1 cellular context compared by ENCODE assay signal in the genomic region with DNA sequence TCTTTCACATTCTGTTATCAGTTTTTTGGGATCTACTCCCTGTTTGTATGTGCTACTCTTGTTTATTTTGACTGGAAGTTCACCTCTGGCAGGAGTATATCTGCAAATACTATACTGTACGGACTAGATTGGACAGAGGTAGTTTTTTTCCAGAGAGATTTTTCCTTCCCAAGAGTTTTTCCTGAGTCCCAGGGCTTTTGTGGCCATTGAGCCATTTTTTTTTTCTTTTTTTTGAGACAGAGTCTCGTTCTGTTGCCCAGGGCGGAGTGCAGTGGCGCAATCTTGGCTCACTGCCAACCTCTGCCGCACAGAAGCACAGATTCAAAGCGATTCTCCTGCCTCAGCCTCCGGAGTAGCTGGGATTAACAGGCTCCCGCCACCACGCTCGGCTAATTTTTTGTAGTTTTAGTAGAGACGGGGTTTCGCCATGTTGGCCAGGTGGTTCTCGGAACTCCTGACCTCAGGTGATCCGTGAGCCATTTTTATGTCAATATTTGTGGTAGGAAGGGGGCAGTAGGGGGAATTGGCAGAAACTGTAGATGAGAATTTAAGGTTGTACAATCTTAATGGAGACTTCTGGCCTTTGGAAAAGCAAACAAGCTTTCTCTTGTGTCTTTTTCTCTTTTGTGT.
A peak's percentile ranks its signal among the peaks of the same experiment; 100 is the strongest.
TF ChIP-seq lines count a peak whose summit lies in the region.

No MANE protein-coding gene starts in this region.

TF ChIP-seq in HepG2, 621 proteins besides CTCF, POLR2A, EP300 and RAD21 (continued from another document and continues in another):
- no peak for TF ChIP-seq ZNF407 (CRISPR knock-in tag; IDR thresholded peaks at IDR 0.05; ENCODE audit: not compliant biosample characterization)
- no peak for TF ChIP-seq ATF7-NPFF (CRISPR knock-in tag; IDR thresholded peaks at IDR 0.05; ENCODE audit: low read depth)
- no peak for TF ChIP-seq ZNF781 (CRISPR knock-in tag; IDR thresholded peaks at IDR 0.05; ENCODE audit: borderline replicate concordance, not compliant biosample characterization)
- TF ChIP-seq SSRP1 (CRISPR knock-in tag; IDR thresholded peaks at IDR 0.05), result no peak
- TF ChIP-seq CENPBD1 (CRISPR knock-in tag; IDR thresholded peaks at IDR 0.05; ENCODE audit: borderline replicate concordance, low read depth), result no peak
- TF ChIP-seq ZNF800 (CRISPR knock-in tag; IDR thresholded peaks at IDR 0.05), result 0 out of 2 replicates have a peak, but pooled peaks have one; percentile 47
- TF ChIP-seq TEAD2 (CRISPR knock-in tag; IDR thresholded peaks at IDR 0.05), result no peak
- TF ChIP-seq NR2F2 (IDR thresholded peaks at IDR 0.05; ENCODE audit: borderline replicate concordance, low read depth), result peak; percentile 78
- TF ChIP-seq, protein P1, sequence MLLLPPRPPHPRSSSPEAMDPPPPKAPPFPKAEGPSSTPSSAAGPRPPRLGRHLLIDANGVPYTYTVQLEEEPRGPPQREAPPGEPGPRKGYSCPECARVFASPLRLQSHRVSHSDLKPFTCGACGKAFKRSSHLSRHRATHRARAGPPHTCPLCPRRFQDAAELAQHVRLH (CRISPR knock-in tag; IDR thresholded peaks at IDR 0.05; ENCODE audit: borderline replicate concordance, low read depth), result peak; percentile 54; the same call in 1 of the 2 replicates
- no peak for TF ChIP-seq TOPORS (CRISPR knock-in tag; IDR thresholded peaks at IDR 0.05)
- TF ChIP-seq ZNF276 (CRISPR knock-in tag; IDR thresholded peaks at IDR 0.05; ENCODE audit: low read depth), result peak; percentile 92
- TF ChIP-seq TMF1 (CRISPR knock-in tag; IDR thresholded peaks at IDR 0.05; ENCODE audit: low read depth), result no peak
- TF ChIP-seq ZNF337 (CRISPR knock-in tag; IDR thresholded peaks at IDR 0.05; ENCODE audit: borderline replicate concordance, low read depth), result 0 out of 2 replicates have a peak, but pooled peaks have one; percentile 36
- no peak; the same call in 1 of the 2 replicates for TF ChIP-seq PPARG (CRISPR knock-in tag; conservative IDR thresholded peaks at IDR 0.05)
- TF ChIP-seq THAP9 (CRISPR knock-in tag; IDR thresholded peaks at IDR 0.05; ENCODE audit: borderline replicate concordance), result no peak; the same call in 1 of the 2 replicates
- TF ChIP-seq MAZ (IDR thresholded peaks at IDR 0.05; ENCODE audit: borderline replicate concordance, low read depth, low read length), result peak; percentile 35; the same call in 1 of the 2 replicates
- TF ChIP-seq MAZ (CRISPR knock-in tag; IDR thresholded peaks at IDR 0.05; ENCODE audit: low read depth), result no peak
- TF ChIP-seq SIN3A (IDR thresholded peaks at IDR 0.05; ENCODE audit: borderline replicate concordance, low read depth, low read length), result no peak
- 0 out of 2 replicates have a peak, but pooled peaks have one; percentile 45 for TF ChIP-seq THYN1 (CRISPR knock-in tag; IDR thresholded peaks at IDR 0.05; ENCODE audit: borderline replicate concordance, low read depth)
- peak; percentile 86 for TF ChIP-seq HDAC2 (CRISPR knock-in tag; IDR thresholded peaks at IDR 0.05)
- no peak for TF ChIP-seq AFF4 (CRISPR knock-in tag; IDR thresholded peaks at IDR 0.05)
- peak; percentile 94; the same call in 1 of the 2 replicates for TF ChIP-seq ZSCAN5A (CRISPR knock-in tag; IDR thresholded peaks at IDR 0.05; ENCODE audit: borderline replicate concordance)
- TF ChIP-seq CCDC6 (CRISPR knock-in tag; IDR thresholded peaks at IDR 0.05), result no peak
